ENCODE assay signal across 8 cellular contexts in genomic region chr11:14249121-14249963, GRCh38.
A peak's percentile ranks its signal among the peaks of the same experiment; 100 is the strongest.
DNase-seq lines count a peak whose midpoint lies in the region; ATAC-seq and TF ChIP-seq lines count a peak whose summit lies in the region.

No MANE protein-coding gene starts in this region.

- H3K27ac Mint-ChIP-seq in T-helper 2 cell treated with Interferon-gamma antibody and Interleukin-4, amounts not matched to agents 5 μg/mL and 100 μg/mL, for 36 hours, result no peak overlapping the region

- peaks cover 31% of the 10 kb centered on the region for H3K27me3 Mint-ChIP-seq in T-helper 2 cell treated with Interferon-gamma antibody and Interleukin-4, amounts not matched to agents 5 μg/mL and 100 μg/mL, for 36 hours (ENCODE audit: low read depth)

- H3K36me3 Mint-ChIP-seq in T-helper 2 cell treated with Interferon-gamma antibody and Interleukin-4, amounts not matched to agents 5 μg/mL and 100 μg/mL, for 36 hours (ENCODE audit: low read depth), result no peaks in the 10 kb centered on the region

- no peak for TF ChIP-seq POLR2A in gastrocnemius medialis (IDR thresholded peaks at IDR 0.05)

- peaks cover 16% of the 10 kb centered on the region for H3K4me1 Mint-ChIP-seq in T-helper 2 cell treated with Interferon-gamma antibody and Interleukin-4, amounts not matched to agents 5 μg/mL and 100 μg/mL, for 36 hours (ENCODE audit: low read depth)

- H3K9me3 ChIP-seq in right cardiac atrium (ENCODE audit: control insufficient read depth, low read length) (no peaks in the 10 kb centered on the region), gastrocnemius medialis (no peaks in the 10 kb centered on the region)

- H3K4me3 ChIP-seq in right cardiac atrium (ENCODE audit: low read length), result no peak overlapping the region
- H3K4me3 ChIP-seq in gastrocnemius medialis, result no peak overlapping the region

- peak overlapping the region; percentile 39 for H3K4me3 Mint-ChIP-seq in T-helper 2 cell treated with Interferon-gamma antibody and Interleukin-4, amounts not matched to agents 5 μg/mL and 100 μg/mL, for 36 hours

- ATAC-seq in right cardiac atrium (peak; percentile 67), gastrocnemius medialis (peak; percentile 25 to 46), HG02610 (IDR thresholded peaks at IDR 0.05; ENCODE audit: unreplicated experiment) (no peak)

- H3K27ac ChIP-seq in right cardiac atrium (ENCODE audit: low read length) (no peak overlapping the region), gastrocnemius medialis (no peak overlapping the region)

- no peaks in the 10 kb centered on the region for H3K9me3 Mint-ChIP-seq in T-helper 2 cell treated with Interferon-gamma antibody and Interleukin-4, amounts not matched to agents 5 μg/mL and 100 μg/mL, for 36 hours

- in situ Hi-C loops in gastrocnemius medialis (cut with MboI; ENCODE audit: low sequenced_read_pairs in 4 of 4), result loop anchor here (5.0 to 25.0 kb wide), 5 partner anchors 287 to 487 kb away; partner anchors contain the start of gene SPON1 (in 1 of the 4)

- intact Hi-C loops in right cardiac atrium (cut with DNase I), result loop anchor here in 3 of 4 donors (1.0 to 10.0 kb wide), 4 partner anchors 65 to 475 kb away; no protein-coding TSS in a partner anchor
- intact Hi-C loops in gastrocnemius medialis (cut with DNase I; ENCODE audit: low total_unique reads), result loop anchor here (1.0 kb wide), 1 partner anchor 293 kb away; no protein-coding TSS in a partner anchor

- DNase-seq in activated gamma-delta T cell treated with Interleukin-2 at 50 U/mL for 16 hours (peak; percentile 68), activated gamma-delta T cell (lab: John Stamatoyannopoulos, UW) (no peak), NCI-H128 (lab: John Stamatoyannopoulos, UW; ENCODE audit: unreplicated experiment) (peak; percentile 70), amygdala (lab: John Stamatoyannopoulos, UW) (peak in 44 of 56 donors; percentile 12 to 77 (median 38)), right cardiac atrium (peak in 2 of 3 donors; percentile 47 to 73), gastrocnemius medialis (no peak)
- DNase-seq in T-helper 2 cell treated with Interferon-gamma antibody and Interleukin-4, amounts not matched to agents 5 μg/mL and 100 μg/mL, for 36 hours (ENCODE audit: low spot score), result peak; percentile 48

- H3K36me3 ChIP-seq in gastrocnemius medialis, result no peaks in the 10 kb centered on the region

- H3K27me3 ChIP-seq in right cardiac atrium (ENCODE audit: control insufficient read depth, insufficient read depth) (no peaks in the 10 kb centered on the region), gastrocnemius medialis (peaks cover 0 to 7% (median 0%) of the 10 kb centered on the region in 3 donors)

- H3K4me1 ChIP-seq in right cardiac atrium (ENCODE audit: control insufficient read depth, insufficient read depth, low read length), result peaks cover 5% of the 10 kb centered on the region
- H3K4me1 ChIP-seq in gastrocnemius medialis, result no peaks in the 10 kb centered on the region

- TF ChIP-seq CTCF in gastrocnemius medialis (IDR thresholded peaks at IDR 0.05 in 4 of 5, conservative IDR thresholded peaks at IDR 0.05 in 1 of 5), result peak; percentile 67 to 87 (median 78)

- 33% methylated on average over 10 of the region's 10 CpGs for WGBS in right cardiac atrium

Comparison
In these comparisons a context has a peak if more than half of its experiments do, and no peak if none do; other contexts are left out.
1. DNase-seq: peak in activated gamma-delta T cell treated with Interleukin-2 at 50 U/mL for 16 hours (single experiment), NCI-H128 (single experiment), T-helper 2 cell treated with Interferon-gamma antibody and Interleukin-4, amounts not matched to agents 5 μg/mL and 100 μg/mL, for 36 hours (single experiment), amygdala (44 of 56) and right cardiac atrium (2 of 3); none in activated gamma-delta T cell (single experiment) and gastrocnemius medialis (0 of 2).